In genomic region chr1:205616563-205617293, GRCh38 we compare ENCODE assay signal across 1 cellular context.
TF ChIP-seq lines count a peak whose summit lies in the region.

No MANE protein-coding gene starts in this region.

TF ChIP-seq in HepG2, 621 proteins besides CTCF, POLR2A, EP300 and RAD21 (continued from another document and continues in another):
- no peak for TF ChIP-seq HIVEP1 (CRISPR knock-in tag; IDR thresholded peaks at IDR 0.05)
- no peak for TF ChIP-seq PAF1 (CRISPR knock-in tag; IDR thresholded peaks at IDR 0.05)
- no peak for TF ChIP-seq ZBTB26 (CRISPR knock-in tag; IDR thresholded peaks at IDR 0.05; ENCODE audit: borderline replicate concordance)
- no peak for TF ChIP-seq ZNF891 (CRISPR knock-in tag; IDR thresholded peaks at IDR 0.05)
- no peak for TF ChIP-seq ZFP36L2 (CRISPR knock-in tag; IDR thresholded peaks at IDR 0.05)
- TF ChIP-seq ZBTB25 (CRISPR knock-in tag; IDR thresholded peaks at IDR 0.05) = no peak
- TF ChIP-seq TBL1XR1 (IDR thresholded peaks at IDR 0.05; ENCODE audit: borderline replicate concordance, low read length, partially characterized antibody) = no peak
- peak; percentile 65; the same call in 1 of the 2 replicates for TF ChIP-seq ZBTB21 (CRISPR knock-in tag; IDR thresholded peaks at IDR 0.05)
- no peak for TF ChIP-seq ZNF619 (CRISPR knock-in tag; IDR thresholded peaks at IDR 0.05)
- peak; percentile 31; the same call in 1 of the 2 replicates for TF ChIP-seq HNF1A (IDR thresholded peaks at IDR 0.05; ENCODE audit: low read depth)
- no peak for TF ChIP-seq HNF1A (CRISPR knock-in tag; IDR thresholded peaks at IDR 0.05; ENCODE audit: borderline replicate concordance)
- TF ChIP-seq MTF1 (CRISPR knock-in tag; IDR thresholded peaks at IDR 0.05) = no peak
- TF ChIP-seq ELF3 (CRISPR knock-in tag; IDR thresholded peaks at IDR 0.05) = peak; percentile 33; the same call in 1 of the 2 replicates
- 0 out of 2 replicates have a peak, but pooled peaks have one; percentile 16 for TF ChIP-seq NFIC (IDR thresholded peaks at IDR 0.05; ENCODE audit: low read length)
- TF ChIP-seq TRIM22 (IDR thresholded peaks at IDR 0.05) = no peak
- TF ChIP-seq ZNF687 (CRISPR knock-in tag; IDR thresholded peaks at IDR 0.05) = no peak
- TF ChIP-seq NFAT5 (CRISPR knock-in tag; IDR thresholded peaks at IDR 0.05) = no peak
- no peak for TF ChIP-seq JDP2 (CRISPR knock-in tag; IDR thresholded peaks at IDR 0.05; ENCODE audit: borderline replicate concordance)
- TF ChIP-seq SP2 (CRISPR knock-in tag; IDR thresholded peaks at IDR 0.05) = no peak
- no peak for TF ChIP-seq PHF21A (CRISPR knock-in tag; IDR thresholded peaks at IDR 0.05)
- no peak for TF ChIP-seq ZNF746 (CRISPR knock-in tag; IDR thresholded peaks at IDR 0.05)
- no peak for TF ChIP-seq SMARCE1 (IDR thresholded peaks at IDR 0.05; ENCODE audit: borderline replicate concordance)
- no peak for TF ChIP-seq BRD4 (CRISPR knock-in tag; IDR thresholded peaks at IDR 0.05)
- TF ChIP-seq ZNF142 (CRISPR knock-in tag; IDR thresholded peaks at IDR 0.05) = no peak
- no peak for TF ChIP-seq SATB2 (CRISPR knock-in tag; IDR thresholded peaks at IDR 0.05)
- no peak for TF ChIP-seq THAP11 (CRISPR knock-in tag; IDR thresholded peaks at IDR 0.05)
- TF ChIP-seq RBM22 (optimal IDR thresholded peaks at IDR 0.05; ENCODE audit: low read length) = no peak
- TF ChIP-seq SSRP1 (CRISPR knock-in tag; IDR thresholded peaks at IDR 0.05) = no peak
- no peak for TF ChIP-seq ELF1 (CRISPR knock-in tag; IDR thresholded peaks at IDR 0.05)
- TF ChIP-seq ZNF792 (CRISPR knock-in tag; IDR thresholded peaks at IDR 0.05) = no peak
- TF ChIP-seq ZNF326 (CRISPR knock-in tag; IDR thresholded peaks at IDR 0.05; ENCODE audit: borderline replicate concordance) = no peak
- TF ChIP-seq ZNF784 (CRISPR knock-in tag; IDR thresholded peaks at IDR 0.05; ENCODE audit: borderline replicate concordance) = no peak
- TF ChIP-seq RARA (CRISPR knock-in tag; IDR thresholded peaks at IDR 0.05) = peak; percentile 28; the same call in 1 of the 2 replicates
- peak; percentile 49; the same call in 1 of the 2 replicates for TF ChIP-seq HMG20A (CRISPR knock-in tag; IDR thresholded peaks at IDR 0.05; ENCODE audit: borderline replicate concordance)
- TF ChIP-seq HMGA1 (CRISPR knock-in tag; conservative IDR thresholded peaks at IDR 0.05) = no peak
- no peak for TF ChIP-seq ZBTB38 (CRISPR knock-in tag; IDR thresholded peaks at IDR 0.05)
